Comparison of ENCODE assay signal across 27 cellular contexts in genomic region chr1:211068976-211069375, GRCh38.
DNase-seq lines count a peak whose midpoint lies in the region; ATAC-seq and TF ChIP-seq lines count a peak whose summit lies in the region.
"Had no signal": no experiment of that assay in that cellular context is flagged by ENCODE, and none has a peak within 500 bp of the region (broad histone marks: within the 10 kb centered on the region; RNA-seq: fewer than 3 reads in every experiment).

No MANE protein-coding gene starts in this region.

- DNase-seq in BJ (ENCODE audit: low read depth) (peak; percentile 6), T47D (ENCODE audit: low read depth in 1 of 2, low spot score in 1 of 2) (peak; percentile 51 to 98), mesenchymal stem cell (no peak), RKO (ENCODE audit: low spot score) (no peak), heart right ventricle (no peak), GM23248 (no peak), left lobe of liver (ENCODE audit: low spot score) (no peak)
- DNase-seq: activated B cell treated with CpG ODN at 0.5 μM for 24 hours; activated CD4-positive, alpha-beta T cell treated with anti-CD3 and anti-CD28 coated beads, Interleukin-2, amount 50 U/mL, for 1 hour; activated gamma-delta T cell treated with Interleukin-2 at 50 U/mL for 16 hours; activated T-cell treated with anti-CD3 and anti-CD28 coated beads, Interleukin-2, amount 50 U/mL, for 48 hours; central memory CD4-positive, alpha-beta T cell; DND-41; gastrocnemius medialis; H7; Karpas-422; left colon; MV-4-11; NCI-H1436 treated with DMSO at 0.1 percent for 48 hours; NCI-H748 treated with DMSO at 0.1 percent for 48 hours; small intestine; stimulated activated naive B cell treated with anti-CD40 and anti-IgM and Interleukin-4, amounts not matched to agents 10 μg/mL and 1 μg/mL and 100 μg/mL, for 72 hours; substantia nigra; T-helper 1 cell had no signal

- no peak overlapping the region for H4K91ac ChIP-seq in mesenchymal stem cell (ENCODE audit: low read length)

- H3K4me1 ChIP-seq in HUES6 (ENCODE audit: control insufficient read depth, insufficient read depth, low read length) (0 out of 2 replicates have a peak, but pooled peaks cover 8% of the 10 kb centered on the region), mesenchymal stem cell (ENCODE audit: control insufficient read depth, insufficient read depth, low read depth, low read length) (no peaks in the 10 kb centered on the region), heart right ventricle (no peaks in the 10 kb centered on the region), GM23248 (ENCODE audit: insufficient read depth) (no peaks in the 10 kb centered on the region)
- H3K4me1 ChIP-seq: gastrocnemius medialis, parathyroid adenoma, SJSA1 had no signal

- H3F3A ChIP-seq in GM23248 (ENCODE audit: insufficient read depth): no peaks in the 10 kb centered on the region

- intact Hi-C loops in heart right ventricle (cut with DNase I): no loop called here

- no peaks in the 10 kb centered on the region for H3K79me2 ChIP-seq in GM23248 (ENCODE audit: insufficient read depth)
- H3K79me2 ChIP-seq: parathyroid adenoma had no signal

- no peak overlapping the region for H3K4ac ChIP-seq in mesenchymal stem cell (ENCODE audit: low read depth in 1 of 2, low read length in 2 of 2)

- H3K18ac ChIP-seq in mesenchymal stem cell (ENCODE audit: low read depth in 1 of 2, low read length in 2 of 2): no peak overlapping the region

- no peak overlapping the region for H2BK12ac ChIP-seq in mesenchymal stem cell (ENCODE audit: low read length in 2 of 2)

- no peak overlapping the region for H2BK5ac ChIP-seq in mesenchymal stem cell (ENCODE audit: low read depth, low read length, poor library complexity, severe bottlenecking)

- no peak overlapping the region for H3K23ac ChIP-seq in mesenchymal stem cell (ENCODE audit: low read length in 2 of 2)

- peak overlapping the region; percentile 46; the same call in 1 of the 2 replicates for H3K27ac ChIP-seq in HUES6 (ENCODE audit: low read depth, low read length)
- H3K27ac ChIP-seq in mesenchymal stem cell (ENCODE audit: low read length, poor library complexity, severe bottlenecking): peak overlapping the region; percentile 38
- H3K27ac ChIP-seq in heart right ventricle: no peak overlapping the region
- H3K27ac ChIP-seq in GM23248: no peak overlapping the region
- H3K27ac ChIP-seq: gastrocnemius medialis, parathyroid adenoma, SJSA1 had no signal

- H2AK5ac ChIP-seq in mesenchymal stem cell (ENCODE audit: low read length, severe bottlenecking): no peak overlapping the region

- no peak for TF ChIP-seq CTCF in BJ (IDR thresholded peaks at IDR 0.05; ENCODE audit: insufficient read depth, low read depth, low read length)
- no peak for TF ChIP-seq CTCF in heart right ventricle (IDR thresholded peaks at IDR 0.05)

- H2AFZ ChIP-seq in mesenchymal stem cell (ENCODE audit: low read depth, low read length) (no peak overlapping the region), GM23248 (no peak overlapping the region)
- H2AFZ ChIP-seq: parathyroid adenoma had no signal

- no peak overlapping the region for H2BK120ac ChIP-seq in mesenchymal stem cell (ENCODE audit: low read depth, low read length)

- H4K20me1 ChIP-seq in GM23248 (ENCODE audit: insufficient read depth): no peaks in the 10 kb centered on the region

- no peak overlapping the region for H3K4me2 ChIP-seq in mesenchymal stem cell (ENCODE audit: low read length, poor library complexity, severe bottlenecking)
- no peak overlapping the region for H3K4me2 ChIP-seq in GM23248 (ENCODE audit: unreplicated experiment)

- in situ Hi-C loops in T47D (cut with HindIII; ENCODE audit: low pct_unique_long_range_greater_than_20kb, low sequenced_read_pairs) (no loop called here), GM23248 (cut with MboI) (no loop called here)

- H3K9me3 ChIP-seq in HUES6 (ENCODE audit: control insufficient read depth, insufficient read depth, low read depth, low read length): no peaks in the 10 kb centered on the region
- H3K9me3 ChIP-seq in mesenchymal stem cell (ENCODE audit: control insufficient read depth, low read length): no peaks in the 10 kb centered on the region
- peaks cover 0 to 7% (median 0%) of the 10 kb centered on the region in 11 donors for H3K9me3 ChIP-seq in heart right ventricle
- no peaks in the 10 kb centered on the region for H3K9me3 ChIP-seq in GM23248 (ENCODE audit: low read depth)
- H3K9me3 ChIP-seq: gastrocnemius medialis, SJSA1 had no signal

- H3K9ac ChIP-seq in HUES6 (ENCODE audit: low read length) (no peak overlapping the region), mesenchymal stem cell (ENCODE audit: low read length) (no peak overlapping the region), GM23248 (no peak overlapping the region)
- H3K9ac ChIP-seq: parathyroid adenoma had no signal

- CTCF ChIA-PET in BJ (lab: Yijun Ruan, JAX): interaction anchor here (1.3 kb wide), 1 partner anchor 14 kb away, joined by 4 read pairs; no protein-coding TSS in a partner anchor

- no peak overlapping the region for H4K8ac ChIP-seq in mesenchymal stem cell (ENCODE audit: low read length)

- H3K27me3 ChIP-seq in BJ (ENCODE audit: control insufficient read depth, insufficient read depth, low read length) (no peaks in the 10 kb centered on the region), HUES6 (ENCODE audit: control insufficient read depth, insufficient read depth, low read length) (no peaks in the 10 kb centered on the region), mesenchymal stem cell (ENCODE audit: control insufficient read depth in 1 of 2, insufficient read depth in 1 of 2, low read length in 2 of 2) (no peaks in the 10 kb centered on the region), heart right ventricle (no peaks in the 10 kb centered on the region), GM23248 (replicated peaks; ENCODE audit: insufficient read depth) (no peaks in the 10 kb centered on the region)
- H3K27me3 ChIP-seq: gastrocnemius medialis, SJSA1 had no signal

- POLR2A ChIA-PET in BJ (lab: Charles Lee): no interaction called here

- no peak overlapping the region for H3K14ac ChIP-seq in mesenchymal stem cell (ENCODE audit: low read length in 2 of 2)

- no peaks in the 10 kb centered on the region; the same call in 1 of the 2 replicates for H3K9me2 ChIP-seq in GM23248 (ENCODE audit: insufficient read depth)

- no peaks in the 10 kb centered on the region for H3K36me3 ChIP-seq in BJ (ENCODE audit: control insufficient read depth, insufficient read depth, low read length)
- H3K36me3 ChIP-seq in HUES6 (ENCODE audit: control insufficient read depth, insufficient read depth, low read length): no peaks in the 10 kb centered on the region
- peaks cover 0 to 7% of the 10 kb centered on the region in 2 experiments for H3K36me3 ChIP-seq in mesenchymal stem cell (ENCODE audit: control insufficient read depth in 1 of 2, insufficient read depth in 2 of 2, low read depth in 1 of 2, low read length in 2 of 2)
- H3K36me3 ChIP-seq in heart right ventricle: no peaks in the 10 kb centered on the region
- H3K36me3 ChIP-seq in GM23248 (ENCODE audit: low read depth): no peaks in the 10 kb centered on the region
- H3K36me3 ChIP-seq: gastrocnemius medialis, SJSA1 had no signal

- peaks cover 4% of the 10 kb centered on the region for H3K79me1 ChIP-seq in mesenchymal stem cell (replicated peaks; ENCODE audit: low read length, poor library complexity, severe bottlenecking)

- 68% methylated on average over 3 of the region's 3 CpGs for WGBS in mesenchymal stem cell
- 71 to 73% methylated on average over 3 of the region's 3 CpGs for WGBS in heart right ventricle, 2 donors
- 15 to 32% methylated on average over 3 of the region's 3 CpGs for WGBS in GM23248 (ENCODE audit: low coverage in 1 of 2, low lambda C conversion rate in 2 of 2, missing lambda C conversion rate in 2 of 2), 2 experiments

- H2BK15ac ChIP-seq in mesenchymal stem cell (ENCODE audit: low read depth, poor library complexity, severe bottlenecking): no peak overlapping the region

- ATAC-seq in heart right ventricle (no peak), left lobe of liver (no peak)
- ATAC-seq: gastrocnemius medialis; left colon; stimulated activated naive B cell treated with anti-CD40 and anti-IgM and Interleukin-4, amounts not matched to agents 10 μg/mL and 1 μg/mL and 100 μg/mL, for 72 hours had no signal

- no peak overlapping the region for H3K4me3 ChIP-seq in BJ (ENCODE audit: low read depth, low read length)
- no peak overlapping the region for H3K4me3 ChIP-seq in HUES6 (ENCODE audit: low read depth, low read length)
- H3K4me3 ChIP-seq in mesenchymal stem cell (ENCODE audit: insufficient read depth in 1 of 2, low read depth in 1 of 2, low read length in 2 of 2): no peak overlapping the region
- no peak overlapping the region for H3K4me3 ChIP-seq in heart right ventricle
- H3K4me3 ChIP-seq in GM23248: no peak overlapping the region
- H3K4me3 ChIP-seq: gastrocnemius medialis, SJSA1 had no signal

Comparison
In these comparisons a context has a peak if more than half of its experiments do, and no peak if none do; other contexts are left out.
1. DNase-seq: peak in BJ (single experiment) and T47D (2 of 2); none in mesenchymal stem cell (single experiment), RKO (single experiment), heart right ventricle (0 of 2), GM23248 (single experiment) and left lobe of liver (single experiment).
2. H3K27ac ChIP-seq: peak in HUES6 (single experiment) and mesenchymal stem cell (single experiment); none in heart right ventricle (0 of 10) and GM23248 (single experiment).